ENCODE assay signal across 8 cellular contexts in genomic region chr7:129952653-129953560, GRCh38. TPM values are rescaled to one million over a fixed set of nuclear protein-coding genes. Genes with fewer than 3 reads are reported as not detected.
DNase-seq lines count a peak whose midpoint lies in the region; ATAC-seq and TF ChIP-seq lines count a peak whose summit lies in the region.

Gene UBE2H, minus strand, starts transcription at chr7:129952960. Its CDS starts 405 bp downstream, at chr7:129952555.

- peaks cover 5% of the 10 kb centered on the region for H3K27me3 Mint-ChIP-seq in activated CD4-positive, alpha-beta T cell treated with anti-CD3 and anti-CD28 coated beads, Interleukin-2, amount 10 ng/mL, durations not matched to agents 24 days and 14 days

- H3K36me3 ChIP-seq in colonic mucosa = no peaks in the 10 kb centered on the region

- TF ChIP-seq CTCF in colonic mucosa (IDR thresholded peaks at IDR 0.05) = no peak

- H3K4me3 ChIP-seq in colonic mucosa = peak within 1 kb of the TSS; percentile 63

- no peak within 1 kb of the TSS for H3K4me3 Mint-ChIP-seq in activated CD4-positive, alpha-beta T cell treated with anti-CD3 and anti-CD28 coated beads, Interleukin-2, amount 10 ng/mL, durations not matched to agents 24 days and 14 days

- H3K4me1 ChIP-seq in colonic mucosa = no peaks in the 10 kb centered on the region

- peak; percentile 63 for ATAC-seq in HG03442 (IDR thresholded peaks at IDR 0.05; ENCODE audit: unreplicated experiment)

- peak; percentile 78 for TF ChIP-seq POLR2A in GM19193 (IDR thresholded peaks at IDR 0.05; ENCODE audit: extremely low read depth, insufficient read depth, insufficient read length)

- peak within 1 kb of the TSS; percentile 96 for H3K27ac ChIP-seq in colonic mucosa

- peak within 1 kb of the TSS; percentile 99 for H3K9ac ChIP-seq in colonic mucosa (ENCODE audit: low read depth in 2 of 2, low read length in 2 of 2)

- peak within 1 kb of the TSS; percentile 100 for H3K27ac Mint-ChIP-seq in activated CD4-positive, alpha-beta T cell treated with anti-CD3 and anti-CD28 coated beads, Interleukin-2, amount 10 ng/mL, durations not matched to agents 24 days and 14 days

- intact Hi-C loops in activated CD4-positive, alpha-beta T cell treated with anti-CD3 and anti-CD28 coated beads, Interleukin-2, amount 10 ng/mL, durations not matched to agents 24 days and 14 days (cut with micrococcal nuclease) = loop anchor here (2.0 to 5.0 kb wide), 3 partner anchors 58 to 514 kb away; partner anchors contain the start of gene NRF1
- intact Hi-C loops in colonic mucosa (cut with DNase I) = no loop called here

- peak; percentile 98 for DNase-seq in AG20443 (ENCODE audit: low spot score)
- peak; percentile 75 to 94 for DNase-seq in NCI-H526 (lab: John Stamatoyannopoulos, UW)
- peak; percentile 95 for DNase-seq in activated CD4-positive, alpha-beta T cell treated with anti-CD3 and anti-CD28 coated beads, Interleukin-2, amount 10 ng/mL, durations not matched to agents 24 days and 14 days
- peak; percentile 93 for DNase-seq in colonic mucosa
- peak; percentile 96 for DNase-seq in left kidney (ENCODE audit: low read depth, low spot score)
- DNase-seq in stimulated activated CD4-positive, alpha-beta T cell treated with anti-CD3 and anti-CD28 coated beads, Interleukin-1b, Interleukin-23, amount 100 ng/mL, for 48 hours = peak; percentile 91

- H3K4me1 Mint-ChIP-seq in activated CD4-positive, alpha-beta T cell treated with anti-CD3 and anti-CD28 coated beads, Interleukin-2, amount 10 ng/mL, durations not matched to agents 24 days and 14 days = peaks cover 17% of the 10 kb centered on the region

- H3K9me3 ChIP-seq in colonic mucosa = no peaks in the 10 kb centered on the region

- H3K9me3 Mint-ChIP-seq in activated CD4-positive, alpha-beta T cell treated with anti-CD3 and anti-CD28 coated beads, Interleukin-2, amount 10 ng/mL, durations not matched to agents 24 days and 14 days = no peaks in the 10 kb centered on the region

- H3K27me3 ChIP-seq in colonic mucosa = no peaks in the 10 kb centered on the region

- peaks cover 2% of the 10 kb centered on the region for H3K36me3 Mint-ChIP-seq in activated CD4-positive, alpha-beta T cell treated with anti-CD3 and anti-CD28 coated beads, Interleukin-2, amount 10 ng/mL, durations not matched to agents 24 days and 14 days (ENCODE audit: low read depth)

RNA-seq across cellular contexts. Expression of gene UBE2H, which starts in this region (rescaled TPM):
- 21.7 and 24.2 TPM in 2 replicates for total RNA-seq in activated CD4-positive, alpha-beta T cell treated with anti-CD3 and anti-CD28 coated beads, Interleukin-2, amount 10 ng/mL, durations not matched to agents 24 days and 14 days
- total RNA-seq in colonic mucosa = 10 to 100 TPM; 38.4 to 65.8 TPM

Comparison
In these comparisons a context has a peak if more than half of its experiments do, and no peak if none do; other contexts are left out.
1. Peak in every context shown above with its lines: DNase-seq, ATAC-seq, H3K4me3 ChIP-seq and H3K27ac ChIP-seq.